In the genomic region with DNA sequence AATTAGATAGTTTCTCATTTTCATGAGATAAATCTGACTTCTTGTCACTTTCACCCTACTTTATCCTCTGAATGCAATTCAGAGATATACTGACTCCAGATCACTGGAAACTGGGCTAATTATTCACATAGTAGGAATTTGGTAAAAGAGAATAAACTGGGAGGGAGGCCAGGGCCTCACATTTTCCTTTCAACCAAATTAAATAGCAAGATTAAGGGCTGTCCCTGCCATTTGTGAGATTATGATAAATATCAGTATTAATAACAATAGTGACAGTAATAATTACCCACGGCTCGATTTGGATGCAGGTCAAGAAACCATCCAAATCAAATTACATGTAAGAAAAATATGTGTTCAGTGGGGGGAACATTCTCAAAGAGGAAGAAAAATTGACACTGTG, we compare ENCODE assay signal across 1 cellular context.
TF ChIP-seq lines count a peak whose summit lies in the region.

No MANE protein-coding gene starts in this region.

TF ChIP-seq in GM23338, 12 proteins besides CTCF, POLR2A, EP300 and RAD21 (continued from another document):
- TF ChIP-seq POLR2AphosphoS5 (IDR thresholded peaks at IDR 0.05; ENCODE audit: low read depth) (no peak), ZNF114 (CRISPR knock-in tag; IDR thresholded peaks at IDR 0.05) (no peak)
